8 cellular contexts compared by ENCODE assay signal in genomic region chr14:64914237-64914971, GRCh38. TPM values are rescaled to one million over a fixed set of nuclear protein-coding genes. Genes with fewer than 3 reads are reported as not detected.
DNase-seq lines count a peak whose midpoint lies in the region; ATAC-seq, FAIRE-seq and TF ChIP-seq lines count a peak whose summit lies in the region.

Gene CHURC1, plus strand, starts transcription at chr14:64914455. Its CDS starts 41 bp downstream, at chr14:64914496.

- no peaks in the 10 kb centered on the region for H3K9me3 Mint-ChIP-seq in natural killer cell

- H2AFZ ChIP-seq in Loucy (ENCODE audit: low read length): peak within 1 kb of the TSS; percentile 77

- H3K9ac ChIP-seq in Loucy (ENCODE audit: low read depth, low read length, poor library complexity, severe bottlenecking): peak within 1 kb of the TSS; percentile 93

- H3K27ac Mint-ChIP-seq in natural killer cell: peak within 1 kb of the TSS; percentile 97 to 98

- no peaks in the 10 kb centered on the region for H3K36me3 ChIP-seq in Loucy (ENCODE audit: insufficient read depth, low read length)

- no peaks in the 10 kb centered on the region for H3K36me3 Mint-ChIP-seq in natural killer cell

- peaks cover 3% of the 10 kb centered on the region; the same call in 1 of the 2 replicates for H3F3A ChIP-seq in Loucy (ENCODE audit: low read depth)

- DNase-seq in EL (peak; percentile 99), H54 (ENCODE audit: insufficient read length, low spot score) (peak; percentile 90), fibroblast of peridontal ligament (ENCODE audit: extremely low read depth) (peak; percentile 99), natural killer cell (peak; percentile 88)
- peak; percentile 93 for DNase-seq in activated T-helper 9 cell treated with anti-CD3 and anti-CD28 coated beads, Interleukin-2, amount 50 U/mL, for 16 hours (ENCODE audit: low read depth)
- peak; percentile 97 for DNase-seq in stimulated activated naive CD4-positive, alpha-beta T cell treated with Interleukin-2 at 50 U/mL for 16 hours (lab: John Stamatoyannopoulos, UW)

- ATAC-seq in natural killer cell: peak; percentile 81 to 90 (median 82)

- H3K27me3 Mint-ChIP-seq in natural killer cell (ENCODE audit: low read depth in 2 of 2): peaks cover 0 to 3% of the 10 kb centered on the region in 2 donors

- H3K79me2 ChIP-seq in Loucy (ENCODE audit: insufficient read depth, low read length): peaks cover 41% of the 10 kb centered on the region

- TF ChIP-seq CTCF in Loucy (conservative IDR thresholded peaks at IDR 0.05; ENCODE audit: low read length) (no peak), natural killer cell (IDR thresholded peaks at IDR 0.05) (no peak)

- peak within 1 kb of the TSS; percentile 93 for H3K4me3 ChIP-seq in Loucy (ENCODE audit: low read length, poor library complexity, severe bottlenecking)

- no peaks in the 10 kb centered on the region for H3K9me2 ChIP-seq in Loucy (replicated peaks; ENCODE audit: low read depth, low read length)

- no peaks in the 10 kb centered on the region for H3K9me3 ChIP-seq in Loucy (ENCODE audit: insufficient read depth, low read depth, low read length)

- H3K4me3 Mint-ChIP-seq in natural killer cell: peak within 1 kb of the TSS; percentile 96

- H3K4me1 ChIP-seq in Loucy (ENCODE audit: insufficient read depth, low read length, poor library complexity, severe bottlenecking): peaks cover 24% of the 10 kb centered on the region

- H4K20me1 ChIP-seq in Loucy (ENCODE audit: insufficient read depth, low read length, poor library complexity, severe bottlenecking): peaks cover 11% of the 10 kb centered on the region

- peak within 1 kb of the TSS; percentile 99 for H3K4me2 ChIP-seq in Loucy (ENCODE audit: low read depth, low read length, poor library complexity, severe bottlenecking)

- H3K27me3 ChIP-seq in Loucy (ENCODE audit: insufficient read depth, low read length, poor library complexity, severe bottlenecking): no peaks in the 10 kb centered on the region

- H3K4me1 Mint-ChIP-seq in natural killer cell: peaks cover 41 to 50% of the 10 kb centered on the region in 2 donors

- peak; percentile 100 for FAIRE-seq in H54 (lab: Jason Lieb, UNC)

- intact Hi-C loops in natural killer cell (cut with micrococcal nuclease): loop anchor here (2.0 to 5.0 kb wide), 2 partner anchors 14 to 188 kb away; partner anchors contain the start of gene MAX

- TF ChIP-seq POLR2A in H54 (IDR thresholded peaks at IDR 0.05; ENCODE audit: low read depth, low read length) (peak; percentile 71), Raji (IDR thresholded peaks at IDR 0.05; ENCODE audit: insufficient read depth, low read depth, low read length) (peak; percentile 97)

RNA-seq across cellular contexts. Expression of gene CHURC1, which starts in this region (rescaled TPM):
- total RNA-seq in natural killer cell: 10 to 100 TPM; 56.1 to 65.5 (median 65.4) TPM

Comparison
In these comparisons a context has a peak if more than half of its experiments do, and no peak if none do; other contexts are left out.
1. Peak in every context shown above with its lines: DNase-seq, ATAC-seq and H3K4me3 ChIP-seq.